Comparison of ENCODE assay signal across 17 cellular contexts in genomic region chr11:46694095-46694494, GRCh38. TPM values are rescaled to one million over a fixed set of nuclear protein-coding genes. Genes with fewer than 3 reads are reported as not detected.
A peak's percentile ranks its signal among the peaks of the same experiment; 100 is the strongest.
DNase-seq lines count a peak whose midpoint lies in the region; ATAC-seq and TF ChIP-seq lines count a peak whose summit lies in the region.
"Had no signal": no experiment of that assay in that cellular context is flagged by ENCODE, and none has a peak within 500 bp of the region (broad histone marks: within the 10 kb centered on the region; RNA-seq: fewer than 3 reads in every experiment).

No MANE protein-coding gene starts in this region.

- H3K27me3 ChIP-seq in sigmoid colon, result no peaks in the 10 kb centered on the region
- H3K27me3 ChIP-seq: BLaER1 treated with 17β-estradiol and CSF1 and Interleukin-3, amounts not matched to agents 10 nM and 100 nM had no signal

- H3K27ac ChIP-seq in sigmoid colon, result peak overlapping the region; percentile 55 to 91 (median 75)

- H3K4me1 Mint-ChIP-seq in HFFc6 (ENCODE audit: low read depth), result peaks cover 15% of the 10 kb centered on the region
- peaks cover 32 to 41% of the 10 kb centered on the region in 2 donors for H3K4me1 Mint-ChIP-seq in effector memory CD8-positive, alpha-beta T cell (ENCODE audit: low read depth in 2 of 2)

- no peaks in the 10 kb centered on the region; the same call in 1 of the 2 replicates for H3K27me3 Mint-ChIP-seq in HFFc6 (ENCODE audit: insufficient read depth)
- H3K27me3 Mint-ChIP-seq in effector memory CD8-positive, alpha-beta T cell, result no peaks in the 10 kb centered on the region
- H3K27me3 Mint-ChIP-seq: dendritic cell treated with granulocyte-macrophage colony-stimulating factor and Interleukin-4, amounts not matched to agents 40 ng/mL and 50 ng/mL, for 4 days had no signal

- TF ChIP-seq EP300 in sigmoid colon (IDR thresholded peaks at IDR 0.05), result no peak

- H3K27ac Mint-ChIP-seq in HFFc6, result peak overlapping the region; percentile 48; the same call in 1 of the 2 replicates
- peak overlapping the region; percentile 92 to 93 for H3K27ac Mint-ChIP-seq in effector memory CD8-positive, alpha-beta T cell
- H3K27ac Mint-ChIP-seq: dendritic cell treated with granulocyte-macrophage colony-stimulating factor and Interleukin-4, amounts not matched to agents 40 ng/mL and 50 ng/mL, for 4 days had no signal

- DNase-seq in A172 (ENCODE audit: low spot score) (peak; percentile 76), HFFc6 (no peak), sigmoid colon (no peak), 8988T (no peak), NCI-H128 (lab: John Stamatoyannopoulos, UW; ENCODE audit: unreplicated experiment) (no peak)
- no peak for DNase-seq in effector memory CD8-positive, alpha-beta T cell
- no peak for DNase-seq in activated naive CD4-positive, alpha-beta T cell (lab: John Stamatoyannopoulos, UW)
- DNase-seq: activated naive CD4-positive, alpha-beta T cell treated with anti-CD3 and anti-CD28 coated beads, Interleukin-2, amount 50 U/mL, for 16 hours; foreskin melanocyte; KBM-7; NCI-H2081; NCI-H748 treated with DMSO at 0.1 percent for 48 hours had no signal

- no peak for TF ChIP-seq CTCF in HFFc6 (IDR thresholded peaks at IDR 0.05)
- no peak for TF ChIP-seq CTCF in sigmoid colon (IDR thresholded peaks at IDR 0.05)

- TF ChIP-seq POLR2A in sigmoid colon (IDR thresholded peaks at IDR 0.05), result no peak

- H3K4me1 ChIP-seq in sigmoid colon, result peaks cover 0 to 57% (median 44%) of the 10 kb centered on the region in 4 donors

- 89 to 91% methylated on average over 6 of the region's 6 CpGs for WGBS in sigmoid colon, 2 donors

- H3K36me3 Mint-ChIP-seq in HFFc6 (ENCODE audit: low read depth), result peaks cover 18% of the 10 kb centered on the region
- H3K36me3 Mint-ChIP-seq in effector memory CD8-positive, alpha-beta T cell (ENCODE audit: insufficient read depth), result peaks cover 68% of the 10 kb centered on the region

- intact Hi-C loops in sigmoid colon (cut with DNase I), result no loop called here

- no peak overlapping the region for H3K4me3 ChIP-seq in sigmoid colon
- H3K4me3 ChIP-seq: BLaER1 treated with 17β-estradiol and CSF1 and Interleukin-3, amounts not matched to agents 10 nM and 100 nM had no signal

- no peaks in the 10 kb centered on the region for H3K9me3 ChIP-seq in sigmoid colon
- H3K9me3 ChIP-seq: BLaER1 treated with 17β-estradiol and CSF1 and Interleukin-3, amounts not matched to agents 10 nM and 100 nM had no signal

- ATAC-seq in effector memory CD8-positive, alpha-beta T cell (replicated peaks), result no peak
- no peak for ATAC-seq in GM18520 (IDR thresholded peaks at IDR 0.05; ENCODE audit: unreplicated experiment)

- H3K36me3 ChIP-seq in sigmoid colon, result peaks cover 19 to 61% (median 36%) of the 10 kb centered on the region in 4 donors

- no peaks in the 10 kb centered on the region for H3K9me3 Mint-ChIP-seq in HFFc6
- no peaks in the 10 kb centered on the region for H3K9me3 Mint-ChIP-seq in effector memory CD8-positive, alpha-beta T cell
- H3K9me3 Mint-ChIP-seq: dendritic cell treated with granulocyte-macrophage colony-stimulating factor and Interleukin-4, amounts not matched to agents 40 ng/mL and 50 ng/mL, for 4 days had no signal

- no peak overlapping the region for H3K4me3 Mint-ChIP-seq in HFFc6
- no peak overlapping the region for H3K4me3 Mint-ChIP-seq in effector memory CD8-positive, alpha-beta T cell
- H3K4me3 Mint-ChIP-seq: dendritic cell treated with granulocyte-macrophage colony-stimulating factor and Interleukin-4, amounts not matched to agents 40 ng/mL and 50 ng/mL, for 4 days had no signal

RNA-seq across cellular contexts. Expression of gene ARHGAP1, which starts 6.3 kb away (rescaled TPM):
- 44.0 and 47.6 TPM in 2 replicates for total RNA-seq in A172 (2014; rRNA removed; shearing (Covaris generic))
- total RNA-seq in HFFc6 (2021; fragmentation: NEBNext Ultra II Directional; extraction: Animal tissue kit (Norgen Biotek cat#: 25700)), result 100 to 1,000 TPM; 107 to 134 (median 110) TPM
- 10 to 100 TPM; 37.5 to 78.2 (median 57.3) TPM for total RNA-seq in sigmoid colon
- polyA plus RNA-seq in sigmoid colon, result 10 to 100 TPM; 25.0 to 41.2 (median 30.6) TPM

RNA-seq across cellular contexts. Expression of gene ZNF408, which starts 6.7 kb away (rescaled TPM):
- total RNA-seq in A172 (2014; rRNA removed; shearing (Covaris generic)), result 7.9 and 14.2 TPM in 2 replicates
- total RNA-seq in HFFc6 (2021; fragmentation: NEBNext Ultra II Directional; extraction: Animal tissue kit (Norgen Biotek cat#: 25700)), result 10 to 100 TPM in 1 of 6 experiments, 1 to 10 TPM in 5; 7.6 to 12.3 (median 9.0) TPM
- total RNA-seq in sigmoid colon, result 10 to 100 TPM in 2 of 4 donors, 1 to 10 TPM in 2; 4.3 to 12.8 (median 9.2) TPM
- 10 to 100 TPM in 1 of 3 donors, 1 to 10 TPM in 2; 6.2 to 10.7 (median 8.4) TPM for polyA plus RNA-seq in sigmoid colon

RNA-seq across cellular contexts. Expression of gene F2, which starts 24.9 kb away (rescaled TPM):
- total RNA-seq in A172 (2014; rRNA removed; shearing (Covaris generic)), result not detected in 2 replicates
- not detected for total RNA-seq in HFFc6 (2021; fragmentation: NEBNext Ultra II Directional; extraction: Animal tissue kit (Norgen Biotek cat#: 25700))
- under 1 TPM in 1 of 4 donors, not detected in 3; 0.28 TPM for total RNA-seq in sigmoid colon
- under 1 TPM in 2 of 3 donors, not detected in 1; 0.13 to 0.46 TPM for polyA plus RNA-seq in sigmoid colon
- total RNA-seq: activated CD8-positive, alpha-beta memory T cell treated with anti-CD3 and anti-CD28 coated beads for 36 hours had no signal
- polyA plus RNA-seq: keratinocyte had no signal
